In genomic region chr2:144239306-144239705, GRCh38 we compare ENCODE assay signal across 10 cellular contexts.
"Had no signal": no experiment of that assay in that cellular context is flagged by ENCODE, and none has a peak within 500 bp of the region (broad histone marks: within the 10 kb centered on the region; RNA-seq: fewer than 3 reads in every experiment).

No MANE protein-coding gene starts in this region.

- FAIRE-seq: colon had no signal

- H3K36me3 Mint-ChIP-seq: activated naive CD4-positive, alpha-beta T cell treated with anti-CD3 and anti-CD28 coated beads, Interleukin-2, amount 50 U/mL, for 24 hours had no signal

- DNase-seq: activated effector memory CD4-positive, alpha-beta T cell treated with anti-CD3 and anti-CD28 coated beads, Interleukin-2, amount 50 U/mL, for 16 hours; activated T-cell treated with anti-CD3 and anti-CD28 coated beads for 4 hours; islet precursor cell; midbrain; sigmoid colon; SK-N-SH; stimulated activated naive B cell treated with anti-CD40 and anti-IgM and Interleukin-4, amounts not matched to agents 10 μg/mL and 1 μg/mL and 100 μg/mL, for 72 hours; transverse colon had no signal

- H3K27me3 Mint-ChIP-seq: activated naive CD4-positive, alpha-beta T cell treated with anti-CD3 and anti-CD28 coated beads, Interleukin-2, amount 50 U/mL, for 24 hours; stimulated activated naive B cell treated with anti-CD40 and anti-IgM and Interleukin-4, amounts not matched to agents 10 μg/mL and 1 μg/mL and 100 μg/mL, for 72 hours had no signal

- ATAC-seq: stimulated activated naive B cell treated with anti-CD40 and anti-IgM and Interleukin-4, amounts not matched to agents 10 μg/mL and 1 μg/mL and 100 μg/mL, for 72 hours had no signal

- H3K4me3 Mint-ChIP-seq: activated naive CD4-positive, alpha-beta T cell treated with anti-CD3 and anti-CD28 coated beads, Interleukin-2, amount 50 U/mL, for 24 hours; stimulated activated naive B cell treated with anti-CD40 and anti-IgM and Interleukin-4, amounts not matched to agents 10 μg/mL and 1 μg/mL and 100 μg/mL, for 72 hours had no signal
